8 cellular contexts compared by ENCODE assay signal in the genomic region with DNA sequence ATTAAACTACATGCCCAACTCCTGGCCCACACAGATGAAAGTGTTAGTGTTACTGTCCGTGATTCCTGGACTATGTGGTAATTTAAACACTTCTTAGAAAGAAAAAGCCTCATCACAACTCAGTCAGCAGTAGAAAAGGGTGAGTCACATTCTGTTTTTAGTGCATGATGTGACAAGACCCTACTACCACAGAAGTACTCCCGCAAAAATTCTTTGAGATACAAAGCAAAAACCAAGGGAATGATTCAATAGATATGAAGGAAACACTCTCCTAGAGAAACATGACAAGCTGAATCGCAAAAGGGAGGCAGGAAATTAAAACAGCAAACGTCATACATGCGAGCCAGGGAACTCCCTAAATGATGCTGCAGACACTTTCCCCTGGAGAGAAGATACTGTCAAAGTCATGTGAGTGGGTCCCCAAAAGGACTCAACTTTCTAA. TPM values are rescaled to one million over a fixed set of nuclear protein-coding genes. Genes with fewer than 3 reads are reported as not detected.
DNase-seq lines count a peak whose midpoint lies in the region; ATAC-seq and TF ChIP-seq lines count a peak whose summit lies in the region.

No MANE protein-coding gene starts in this region.

- DNase-seq in AG08396 (ENCODE audit: low spot score) (peak; percentile 84), RWPE2 (ENCODE audit: low spot score) (no peak), glomerular visceral epithelial cell (ENCODE audit: extremely low spot score) (peak; percentile 77), endothelial cell (ENCODE audit: low spot score) (no peak), NCI-H2081 (lab: John Stamatoyannopoulos, UW) (no peak), NCI-H82 (lab: John Stamatoyannopoulos, UW) (no peak)

- H3K4me3 ChIP-seq in RWPE2 (ENCODE audit: severe bottlenecking): no peak overlapping the region

- no peaks in the 10 kb centered on the region for H3K9me3 ChIP-seq in RWPE2 (ENCODE audit: severe bottlenecking)

- H3K27ac Mint-ChIP-seq in endothelial cell (ENCODE audit: unreplicated experiment): no peak overlapping the region

- no peaks in the 10 kb centered on the region for H3K9me3 Mint-ChIP-seq in endothelial cell (ENCODE audit: unreplicated experiment)

- peak; percentile 5 for ATAC-seq in GM21381 (IDR thresholded peaks at IDR 0.05; ENCODE audit: unreplicated experiment)
- ATAC-seq in RWPE2 (ENCODE audit: low read depth): peak; percentile 64; the same call in 2 of the 3 replicates
- ATAC-seq in HG03460 (IDR thresholded peaks at IDR 0.05; ENCODE audit: unreplicated experiment): no peak

- H3K36me3 ChIP-seq in RWPE2 (ENCODE audit: low read depth): peaks cover 90% of the 10 kb centered on the region

- TF ChIP-seq CTCF in RWPE2 (IDR thresholded peaks at IDR 0.05; ENCODE audit: poor library complexity, severe bottlenecking) (no peak), endothelial cell (IDR thresholded peaks at IDR 0.05; ENCODE audit: unreplicated experiment) (no peak)

- no peaks in the 10 kb centered on the region for H3K27me3 ChIP-seq in RWPE2 (ENCODE audit: insufficient read depth, poor library complexity, severe bottlenecking)

- peak overlapping the region; percentile 31 for H3K27ac ChIP-seq in RWPE2 (ENCODE audit: poor library complexity, severe bottlenecking)

- no peak overlapping the region for H3K4me3 Mint-ChIP-seq in endothelial cell (ENCODE audit: unreplicated experiment)

- H3K4me1 ChIP-seq in RWPE2 (ENCODE audit: insufficient read depth, poor library complexity, severe bottlenecking): peaks cover 14% of the 10 kb centered on the region

- peaks cover 5% of the 10 kb centered on the region for H3K4me1 Mint-ChIP-seq in endothelial cell (ENCODE audit: unreplicated experiment)

- H3K36me3 Mint-ChIP-seq in endothelial cell (ENCODE audit: low read depth, unreplicated experiment): peaks cover 25% of the 10 kb centered on the region

- peaks cover 7% of the 10 kb centered on the region for H3K27me3 Mint-ChIP-seq in endothelial cell (ENCODE audit: unreplicated experiment)

RNA-seq across cellular contexts. Expression of a gene that starts 14.4 kb away (rescaled TPM):
- total RNA-seq in endothelial cell (ENCODE audit: unreplicated experiment): 163 TPM

RNA-seq across cellular contexts. Expression of a gene that starts 60.0 kb away (rescaled TPM):
- 19.6 TPM for total RNA-seq in endothelial cell (ENCODE audit: unreplicated experiment)

Comparison
In these comparisons a context has a peak if more than half of its experiments do, and no peak if none do; other contexts are left out.
1. DNase-seq: peak in AG08396 (single experiment) and glomerular visceral epithelial cell (single experiment); none in RWPE2 (single experiment), endothelial cell (single experiment), NCI-H2081 (0 of 2) and NCI-H82 (single experiment).